Comparison of ENCODE assay signal across 8 cellular contexts in genomic region chr9:74770508-74771261, GRCh38.
DNase-seq lines count a peak whose midpoint lies in the region; ATAC-seq and TF ChIP-seq lines count a peak whose summit lies in the region.

No MANE protein-coding gene starts in this region.

- DNase-seq in AG04450 (ENCODE audit: low read depth, low spot score) (no peak), T-cell (peak in 29 of 34 experiments; percentile 2 to 37 (median 16)), mammary epithelial cell (no peak), natural killer cell (peak; percentile 26), SIG-M5 treated with dmso at 0.1 percent for 504 hours (lab: John Stamatoyannopoulos, UW; ENCODE audit: unreplicated experiment) (no peak)

- no peak overlapping the region for H3K27ac ChIP-seq in AG04450 (ENCODE audit: low read depth, low read length)
- H3K27ac ChIP-seq in mammary epithelial cell (ENCODE audit: insufficient read depth, low read depth, low read length) = no peak overlapping the region

- H3K27me3 ChIP-seq in AG04450 (ENCODE audit: control insufficient read depth, insufficient read depth, low read length) (no peaks in the 10 kb centered on the region), mammary epithelial cell (ENCODE audit: insufficient read depth, low read length) (no peaks in the 10 kb centered on the region)

- WGBS in mammary epithelial cell (ENCODE audit: low coverage, missing lambda C conversion rate) = 76% methylated on average over 21 of the region's 22 CpGs

- TF ChIP-seq CTCF in AG04450 (IDR thresholded peaks at IDR 0.05; ENCODE audit: low read depth, low read length) (peak; percentile 54), mammary epithelial cell (conservative IDR thresholded peaks at IDR 0.05 in 1 of 2, IDR thresholded peaks at IDR 0.05 in 1 of 2; ENCODE audit: extremely low read depth in 1 of 2, insufficient read depth in 1 of 2, low read depth in 1 of 2, low read length in 2 of 2) (peak; percentile 49 to 65), natural killer cell (IDR thresholded peaks at IDR 0.05) (peak; percentile 45)

- H3K4me1 Mint-ChIP-seq in T-cell (no peaks in the 10 kb centered on the region), natural killer cell (no peaks in the 10 kb centered on the region)

- dilution Hi-C loops in mammary epithelial cell (cut with HindIII; ENCODE audit: low sequenced_read_pairs) = no loop called here

- ATAC-seq in GM18867 (IDR thresholded peaks at IDR 0.05; ENCODE audit: unreplicated experiment) (peak; percentile 68), HG03342 (IDR thresholded peaks at IDR 0.05; ENCODE audit: unreplicated experiment) (peak; percentile 74), T-cell (replicated peaks in 1 of 4) (peak in 3 of 4 experiments; percentile 29 to 70 (median 53)), natural killer cell (peak in 2 of 3 donors; percentile 55 to 64), HG03108 (IDR thresholded peaks at IDR 0.05; ENCODE audit: unreplicated experiment) (no peak)

- H3K27ac Mint-ChIP-seq in T-cell (no peak overlapping the region), natural killer cell (no peak overlapping the region)

- POLR2A ChIA-PET in AG04450 (lab: Yijun Ruan, JAX) = no interaction called here
- POLR2A ChIA-PET in T-cell (lab: Charles Lee) = no interaction called here

- in situ Hi-C loops in mammary epithelial cell (cut with MboI; ENCODE audit: low sequenced_read_pairs in 2 of 2) = loop anchor here in 1 of 2 donors (5.0 kb wide), 2 partner anchors 232 to 307 kb away; no protein-coding TSS in a partner anchor

- no peaks in the 10 kb centered on the region for H3K79me2 ChIP-seq in mammary epithelial cell (ENCODE audit: insufficient read depth, low read length)

- no peaks in the 10 kb centered on the region for H3K4me1 ChIP-seq in mammary epithelial cell (ENCODE audit: insufficient read depth, low read length)

- intact Hi-C loops in mammary epithelial cell (cut with micrococcal nuclease) = loop anchor here (5.0 to 10.0 kb wide), 3 partner anchors 417 to 1532 kb away; no protein-coding TSS in a partner anchor
- intact Hi-C loops in natural killer cell (cut with micrococcal nuclease) = loop anchor here (5.0 kb wide), 1 partner anchor 1097 kb away; no protein-coding TSS in a partner anchor

- H4K20me1 ChIP-seq in mammary epithelial cell (ENCODE audit: insufficient read depth, low read length) = no peaks in the 10 kb centered on the region

- no peaks in the 10 kb centered on the region for H3K36me3 ChIP-seq in mammary epithelial cell (ENCODE audit: insufficient read depth, low read length)

- no peak overlapping the region for H3K4me3 Mint-ChIP-seq in T-cell
- no peak overlapping the region for H3K4me3 Mint-ChIP-seq in natural killer cell

- H3K36me3 Mint-ChIP-seq in T-cell (no peaks in the 10 kb centered on the region), natural killer cell (no peaks in the 10 kb centered on the region)

- H3K9me3 ChIP-seq in AG04450 (ENCODE audit: control insufficient read depth, insufficient read depth, low read length) (no peaks in the 10 kb centered on the region), mammary epithelial cell (replicated peaks; ENCODE audit: insufficient read depth, low read length) (no peaks in the 10 kb centered on the region)

- no peak overlapping the region for H2AFZ ChIP-seq in mammary epithelial cell (ENCODE audit: low read depth, low read length)

- BruUV-seq in mammary epithelial cell (replicated peaks; lab: Mats Ljungman, UMichigan) = no TSS peak

- CTCF ChIA-PET in AG04450 (lab: Charles Lee) (interaction anchor here (0.9 to 12.6 kb wide), 7 partner anchors 9 to 304 kb away, joined by 3 to 270 read pairs (median 4); partner anchors contain the start of gene C9orf40), T-cell (lab: Charles Lee) (interaction anchor here (0.6 kb wide), 2 partner anchors 32 to 183 kb away, joined by 3 to 4 read pairs; no protein-coding TSS in a partner anchor), mammary epithelial cell (lab: Charles Lee; ENCODE audit: low non-redundant PET) (no interaction called here)

- H3K9ac ChIP-seq in mammary epithelial cell (ENCODE audit: insufficient read depth, low read length) = no peak overlapping the region

- H3K27me3 Mint-ChIP-seq in T-cell (peaks cover 19 to 20% of the 10 kb centered on the region in 2 donors), natural killer cell (ENCODE audit: low read depth in 2 of 2) (peaks cover 23 to 30% of the 10 kb centered on the region in 2 donors)

- no peak overlapping the region for H3K4me3 ChIP-seq in AG04450 (ENCODE audit: low read depth, low read length)
- H3K4me3 ChIP-seq in mammary epithelial cell (replicated peaks in 1 of 3; ENCODE audit: insufficient read depth in 1 of 3, low read depth in 2 of 3, low read length in 3 of 3) = no peak overlapping the region

- no peaks in the 10 kb centered on the region for H3K9me3 Mint-ChIP-seq in T-cell
- H3K9me3 Mint-ChIP-seq in natural killer cell = no peaks in the 10 kb centered on the region

- no peak overlapping the region for H3K4me2 ChIP-seq in mammary epithelial cell (ENCODE audit: insufficient read depth, low read depth, low read length)

Comparison
In these comparisons a context has a peak if more than half of its experiments do, and no peak if none do; other contexts are left out.
1. DNase-seq: peak in T-cell (29 of 34) and natural killer cell (single experiment); none in AG04450 (single experiment), mammary epithelial cell (single experiment) and SIG-M5 treated with dmso at 0.1 percent for 504 hours (single experiment).
2. Peak in every context shown above with its lines, with median percentiles within 50 percentile points of each other: CTCF ChIP-seq.